In genomic region chr1:202998836-202999750, GRCh38 we compare ENCODE assay signal across 8 cellular contexts. TPM values are rescaled to one million over a fixed set of nuclear protein-coding genes. Genes with fewer than 3 reads are reported as not detected.
A peak's percentile ranks its signal among the peaks of the same experiment; 100 is the strongest.
DNase-seq lines count a peak whose midpoint lies in the region; ATAC-seq and TF ChIP-seq lines count a peak whose summit lies in the region.

No MANE protein-coding gene starts in this region.

- no peaks in the 10 kb centered on the region for H3K9me3 ChIP-seq in MM.1S (replicated peaks; ENCODE audit: insufficient read depth, low read length)

- no peaks in the 10 kb centered on the region for H3K36me3 ChIP-seq in MM.1S (replicated peaks; ENCODE audit: insufficient read depth, low read length)

- H3K9me2 ChIP-seq in MM.1S (replicated peaks; ENCODE audit: insufficient read depth, low read length), result no peaks in the 10 kb centered on the region

- H3K4me1 Mint-ChIP-seq in activated naive CD8-positive, alpha-beta T cell treated with anti-CD3 and anti-CD28 coated beads for 36 hours, result peaks cover 5% of the 10 kb centered on the region

- H3K4me1 ChIP-seq in MM.1S (ENCODE audit: low read length), result peaks cover 4% of the 10 kb centered on the region; the same call in 1 of the 2 replicates

- no peaks in the 10 kb centered on the region for H3F3A ChIP-seq in MM.1S (ENCODE audit: insufficient read depth, low read length)

- peak; percentile 94 for TF ChIP-seq CTCF in MM.1S (IDR thresholded peaks at IDR 0.05; ENCODE audit: low read length)

- H3K4me3 Mint-ChIP-seq in activated naive CD8-positive, alpha-beta T cell treated with anti-CD3 and anti-CD28 coated beads for 36 hours, result peak overlapping the region; percentile 44

- no peaks in the 10 kb centered on the region for H3K9me3 Mint-ChIP-seq in activated naive CD8-positive, alpha-beta T cell treated with anti-CD3 and anti-CD28 coated beads for 36 hours

- DNase-seq in ELR (ENCODE audit: low read depth), result peak; percentile 71
- peak; percentile 85 for DNase-seq in MM.1S
- DNase-seq in T follicular helper cell (ENCODE audit: low read depth), result peak; percentile 51
- peak; percentile 41 for DNase-seq in activated naive CD8-positive, alpha-beta T cell treated with anti-CD3 and anti-CD28 coated beads for 36 hours
- peak; percentile 14 for DNase-seq in hepatic stellate cell (ENCODE audit: low spot score)
- DNase-seq in stimulated activated CD4-positive, alpha-beta T cell treated with anti-CD3 and anti-CD28 coated beads, Interleukin-12 subunit alpha, Interleukin-12 subunit beta, amount 100 ng/mL, for 48 hours (ENCODE audit: low read depth in 2 of 3, low spot score in 1 of 3), result peak; percentile 23 to 78 (median 46)
- no peak for DNase-seq in OCI-M2 (lab: John Stamatoyannopoulos, UW; ENCODE audit: unreplicated experiment)

- H3K27me3 Mint-ChIP-seq in activated naive CD8-positive, alpha-beta T cell treated with anti-CD3 and anti-CD28 coated beads for 36 hours, result peaks cover 33% of the 10 kb centered on the region

- ATAC-seq in HG02588 (IDR thresholded peaks at IDR 0.05; ENCODE audit: unreplicated experiment), result no peak

- 0 out of 2 replicates have a peak, but pooled peaks cover 18% of the 10 kb centered on the region for H3K27me3 ChIP-seq in MM.1S (replicated peaks; ENCODE audit: insufficient read depth, low read length)

- no peak overlapping the region for H3K27ac ChIP-seq in MM.1S (ENCODE audit: low read length)

- H2AFZ ChIP-seq in MM.1S (ENCODE audit: low read length), result peak overlapping the region; percentile 86

- H3K4me2 ChIP-seq in MM.1S (ENCODE audit: low read depth, low read length), result peak overlapping the region; percentile 75

- H3K9ac ChIP-seq in MM.1S (ENCODE audit: low read length), result peak overlapping the region; percentile 18; the same call in 1 of the 2 replicates

- no peak overlapping the region for H3K27ac Mint-ChIP-seq in activated naive CD8-positive, alpha-beta T cell treated with anti-CD3 and anti-CD28 coated beads for 36 hours

- no peaks in the 10 kb centered on the region for H3K79me2 ChIP-seq in MM.1S (ENCODE audit: low read length)

- no peaks in the 10 kb centered on the region for H3K36me3 Mint-ChIP-seq in activated naive CD8-positive, alpha-beta T cell treated with anti-CD3 and anti-CD28 coated beads for 36 hours

- H3K4me3 ChIP-seq in MM.1S (ENCODE audit: low read length), result peak overlapping the region; percentile 37; the same call in 1 of the 2 replicates

- H4K20me1 ChIP-seq in MM.1S (ENCODE audit: insufficient read depth, low read length), result no peaks in the 10 kb centered on the region

RNA-seq across cellular contexts. Expression of gene TMEM183A, which starts 8.1 kb away (rescaled TPM):
- 10 to 100 TPM; 81.4 to 81.9 TPM for total RNA-seq in activated naive CD8-positive, alpha-beta T cell treated with anti-CD3 and anti-CD28 coated beads for 36 hours

RNA-seq across cellular contexts. Expression of gene PPFIA4, which starts 27.2 kb away (rescaled TPM):
- total RNA-seq in activated naive CD8-positive, alpha-beta T cell treated with anti-CD3 and anti-CD28 coated beads for 36 hours, result 10 to 100 TPM; 20.8 to 21.3 TPM

RNA-seq across cellular contexts. Expression of gene CYB5R1, which starts 32.0 kb away (rescaled TPM):
- total RNA-seq in activated naive CD8-positive, alpha-beta T cell treated with anti-CD3 and anti-CD28 coated beads for 36 hours, result 10 to 100 TPM; 18.3 to 19.2 TPM

RNA-seq across cellular contexts. Expression of gene ADIPOR1, which starts 41.0 kb away (rescaled TPM):
- total RNA-seq in activated naive CD8-positive, alpha-beta T cell treated with anti-CD3 and anti-CD28 coated beads for 36 hours, result 10 to 100 TPM; 77.3 to 82.1 TPM
